ENCODE assay signal across 14 cellular contexts in the genomic region with DNA sequence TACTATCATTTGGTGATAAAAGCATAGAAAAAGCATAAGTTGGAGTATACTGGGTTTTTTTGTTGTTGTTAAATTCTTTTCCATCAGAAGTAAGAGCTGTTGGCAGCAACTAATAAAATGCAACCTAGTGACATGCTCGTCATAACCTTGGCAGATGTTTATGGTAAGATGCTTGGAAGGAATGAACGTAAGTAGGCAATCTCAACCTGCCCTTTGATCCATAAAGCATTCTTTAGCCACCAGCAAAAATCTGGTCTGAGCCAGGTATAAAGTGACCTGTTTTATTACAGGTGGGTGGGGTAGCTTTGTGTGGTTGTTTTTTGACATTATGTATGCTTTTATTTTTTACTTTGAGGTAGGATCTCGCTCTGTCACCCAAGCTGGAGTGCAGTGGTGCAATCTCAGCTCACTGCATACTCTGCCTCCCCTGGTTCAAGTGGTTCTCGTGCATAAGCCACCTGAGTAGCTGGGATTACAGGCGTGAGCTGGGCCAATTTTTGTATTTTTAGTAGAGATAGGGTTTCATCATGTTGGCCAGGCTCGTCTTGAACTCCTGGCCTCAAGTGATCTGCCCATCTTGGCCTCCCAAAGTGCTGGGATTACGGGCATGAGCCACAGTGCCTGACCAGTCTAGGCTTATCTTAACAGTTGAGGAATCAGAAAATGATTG. TPM values are rescaled to one million over a fixed set of nuclear protein-coding genes. Genes with fewer than 3 reads are reported as not detected.
DNase-seq lines count a peak whose midpoint lies in the region; ATAC-seq and TF ChIP-seq lines count a peak whose summit lies in the region.
"Had no signal": no experiment of that assay in that cellular context is flagged by ENCODE, and none has a peak within 500 bp of the region (broad histone marks: within the 10 kb centered on the region; RNA-seq: fewer than 3 reads in every experiment).

No MANE protein-coding gene starts in this region.

- DNase-seq in cardiac muscle cell (ENCODE audit: low read depth in 1 of 2, low spot score in 1 of 2) (no peak), left ventricle myocardium superior (no peak), esophagus squamous epithelium (lab: John Stamatoyannopoulos, UW) (no peak), vagina (ENCODE audit: extremely low spot score in 2 of 2) (no peak), mucosa of gallbladder (ENCODE audit: low spot score) (no peak), SKM-1 (lab: John Stamatoyannopoulos, UW; ENCODE audit: unreplicated experiment) (no peak)
- DNase-seq: cerebellar nuclear complex; COR-L47; Kasumi-1; NCI-H748 treated with DMSO at 0.1 percent for 48 hours; stimulated activated naive CD4-positive, alpha-beta T cell treated with Interleukin-2 at 50 U/mL for 16 hours had no signal

- H3K27me3 ChIP-seq in cardiac muscle cell (no peaks in the 10 kb centered on the region), esophagus squamous epithelium (no peaks in the 10 kb centered on the region), parathyroid adenoma (ENCODE audit: control insufficient read depth, insufficient read depth, low read length) (no peaks in the 10 kb centered on the region), vagina (no peaks in the 10 kb centered on the region)

- ATAC-seq in left ventricle myocardium superior (no peak), GM21825 (IDR thresholded peaks at IDR 0.05; ENCODE audit: unreplicated experiment) (no peak)

- H2AFZ ChIP-seq in parathyroid adenoma, result no peak overlapping the region

- H3K9me3 ChIP-seq in cardiac muscle cell (ENCODE audit: low read depth), result no peaks in the 10 kb centered on the region
- H3K9me3 ChIP-seq in esophagus squamous epithelium, result no peaks in the 10 kb centered on the region
- H3K9me3 ChIP-seq in parathyroid adenoma (ENCODE audit: control insufficient read depth, low read length), result no peaks in the 10 kb centered on the region
- no peaks in the 10 kb centered on the region for H3K9me3 ChIP-seq in vagina

- H3K4me3 ChIP-seq in cardiac muscle cell (no peak overlapping the region), esophagus squamous epithelium (no peak overlapping the region), parathyroid adenoma (ENCODE audit: low read depth, low read length) (no peak overlapping the region), vagina (no peak overlapping the region)

- TF ChIP-seq POLR2A in esophagus squamous epithelium (IDR thresholded peaks at IDR 0.05) (no peak), vagina (IDR thresholded peaks at IDR 0.05) (no peak)

- no peaks in the 10 kb centered on the region for H3K79me2 ChIP-seq in parathyroid adenoma

- H3K4me1 ChIP-seq in cardiac muscle cell (ENCODE audit: low read depth), result peaks cover 12% of the 10 kb centered on the region
- H3K4me1 ChIP-seq in esophagus squamous epithelium, result peaks cover 10 to 46% (median 10%) of the 10 kb centered on the region in 3 donors
- H3K4me1 ChIP-seq in parathyroid adenoma, result peaks cover 22% of the 10 kb centered on the region
- H3K4me1 ChIP-seq in vagina, result peaks cover 24% of the 10 kb centered on the region

- intact Hi-C loops in left ventricle myocardium superior (cut with micrococcal nuclease), result no loop called here
- intact Hi-C loops in esophagus squamous epithelium (cut with DNase I), result no loop called here
- intact Hi-C loops in vagina (cut with DNase I), result no loop called here

- TF ChIP-seq CTCF in cardiac muscle cell (IDR thresholded peaks at IDR 0.05; ENCODE audit: low read depth, low read length) (no peak), esophagus squamous epithelium (IDR thresholded peaks at IDR 0.05) (no peak), parathyroid adenoma (IDR thresholded peaks at IDR 0.05) (no peak), vagina (IDR thresholded peaks at IDR 0.05) (no peak)

- no peak overlapping the region for H3K9ac ChIP-seq in parathyroid adenoma

- H3K27ac ChIP-seq in cardiac muscle cell, result peak overlapping the region; percentile 98
- H3K27ac ChIP-seq in esophagus squamous epithelium, result peak overlapping the region in 3 of 4 donors; percentile 62 to 83 (median 74)
- H3K27ac ChIP-seq in parathyroid adenoma, result peak overlapping the region; percentile 17
- peak overlapping the region; percentile 46 for H3K27ac ChIP-seq in vagina
- H3K27ac ChIP-seq: HL-60 had no signal

- WGBS in esophagus squamous epithelium, 2 donors, result 80 to 88% methylated on average over 4 to 7 of the region's 7 CpGs

- no peak overlapping the region for H3K4me2 ChIP-seq in parathyroid adenoma (ENCODE audit: low read length)

- peaks cover 59% of the 10 kb centered on the region for H3K36me3 ChIP-seq in cardiac muscle cell
- H3K36me3 ChIP-seq in esophagus squamous epithelium, result peaks cover 12 to 80% (median 44%) of the 10 kb centered on the region in 3 donors
- H3K36me3 ChIP-seq in parathyroid adenoma (ENCODE audit: control insufficient read depth, insufficient read depth, low read length), result no peaks in the 10 kb centered on the region
- peaks cover 6 to 66% of the 10 kb centered on the region in 2 donors for H3K36me3 ChIP-seq in vagina

RNA-seq across cellular contexts. Expression of a gene that starts 22.0 kb away (rescaled TPM):
- 197 and 471 TPM in 2 replicates for total RNA-seq in cardiac muscle cell
- polyA plus RNA-seq in cardiac muscle cell, result 308 and 557 TPM in 2 replicates
- 47.9 TPM for total RNA-seq in left ventricle myocardium superior
- total RNA-seq in esophagus squamous epithelium, result 100 to 1,000 TPM in 1 of 4 donors, 10 to 100 TPM in 3; 27.9 to 112 (median 62.8) TPM
- 158 TPM for total RNA-seq in vagina
- total RNA-seq in mucosa of gallbladder, result 177 TPM

Comparison
In these comparisons a context has a peak if more than half of its experiments do, and no peak if none do; other contexts are left out.
1. H3K27ac ChIP-seq: peak in every context shown above with its lines; median percentile 98 in cardiac muscle cell; 74 in esophagus squamous epithelium; 46 in vagina; 17 in parathyroid adenoma.